Comparison of ENCODE assay signal across 8 cellular contexts in genomic region chr6:4021133-4021861, GRCh38. TPM values are rescaled to one million over a fixed set of nuclear protein-coding genes. Genes with fewer than 3 reads are reported as not detected.
DNase-seq lines count a peak whose midpoint lies in the region; TF ChIP-seq lines count a peak whose summit lies in the region.

No MANE protein-coding gene starts in this region.

- peak overlapping the region; percentile 84 for H3K27ac ChIP-seq in SK-N-MC

- H3K36me3 ChIP-seq in GM06990 (ENCODE audit: control insufficient read depth, insufficient read depth, low read length) (no peaks in the 10 kb centered on the region), SK-N-MC (ENCODE audit: insufficient read depth, low read length) (peaks cover 23% of the 10 kb centered on the region)

- H3K4me1 Mint-ChIP-seq in HFFc6 (ENCODE audit: low read depth), result peaks cover 48% of the 10 kb centered on the region
- H3K4me1 Mint-ChIP-seq in activated naive CD4-positive, alpha-beta T cell treated with anti-CD3 and anti-CD28 coated beads, Interleukin-2, amount 50 U/mL, for 24 hours, result peaks cover 69% of the 10 kb centered on the region

- peaks cover 5% of the 10 kb centered on the region for H3K27me3 Mint-ChIP-seq in HFFc6 (ENCODE audit: insufficient read depth)
- H3K27me3 Mint-ChIP-seq in activated naive CD4-positive, alpha-beta T cell treated with anti-CD3 and anti-CD28 coated beads, Interleukin-2, amount 50 U/mL, for 24 hours, result no peaks in the 10 kb centered on the region

- peaks cover 36% of the 10 kb centered on the region for H3K36me3 Mint-ChIP-seq in HFFc6 (ENCODE audit: low read depth)
- peaks cover 8% of the 10 kb centered on the region for H3K36me3 Mint-ChIP-seq in activated naive CD4-positive, alpha-beta T cell treated with anti-CD3 and anti-CD28 coated beads, Interleukin-2, amount 50 U/mL, for 24 hours

- peak overlapping the region; percentile 95 for H3K4me3 Mint-ChIP-seq in HFFc6
- H3K4me3 Mint-ChIP-seq in activated naive CD4-positive, alpha-beta T cell treated with anti-CD3 and anti-CD28 coated beads, Interleukin-2, amount 50 U/mL, for 24 hours, result peak overlapping the region; percentile 91

- H3K27me3 ChIP-seq in GM06990 (replicated peaks; ENCODE audit: control insufficient read depth, insufficient read depth, low read length), result no peaks in the 10 kb centered on the region

- H3K9me3 Mint-ChIP-seq in HFFc6, result no peaks in the 10 kb centered on the region
- H3K9me3 Mint-ChIP-seq in activated naive CD4-positive, alpha-beta T cell treated with anti-CD3 and anti-CD28 coated beads, Interleukin-2, amount 50 U/mL, for 24 hours, result no peaks in the 10 kb centered on the region

- peak overlapping the region; percentile 77 for H3K4me3 ChIP-seq in GM06990 (replicated peaks; ENCODE audit: low read depth, low read length)
- H3K4me3 ChIP-seq in SK-N-MC, result peak overlapping the region; percentile 95

- TF ChIP-seq CTCF in GM06990 (IDR thresholded peaks at IDR 0.05; ENCODE audit: insufficient read depth, low read length, poor library complexity, severe bottlenecking), result peak; percentile 31
- peak; percentile 56 for TF ChIP-seq CTCF in HFFc6 (IDR thresholded peaks at IDR 0.05)

- peak overlapping the region; percentile 99 for H3K27ac Mint-ChIP-seq in HFFc6
- H3K27ac Mint-ChIP-seq in activated naive CD4-positive, alpha-beta T cell treated with anti-CD3 and anti-CD28 coated beads, Interleukin-2, amount 50 U/mL, for 24 hours, result peak overlapping the region; percentile 99

- peak; percentile 90 for DNase-seq in GM06990 (ENCODE audit: extremely low read depth, insufficient read length)
- peak; percentile 96 for DNase-seq in HFFc6
- DNase-seq in NAMALWA (ENCODE audit: low spot score), result peak; percentile 90
- peak; percentile 81 for DNase-seq in SK-N-MC (ENCODE audit: low read depth, low spot score)
- peak; percentile 97 for DNase-seq in globus pallidus (ENCODE audit: low spot score)
- DNase-seq in non-pigmented ciliary epithelial cell (ENCODE audit: low read depth), result peak; percentile 78
- peak; percentile 98 for DNase-seq in superior temporal gyrus (ENCODE audit: extremely low spot score)

- H3K9ac ChIP-seq in SK-N-MC (ENCODE audit: insufficient read length), result peak overlapping the region; percentile 97

- H3K9me3 ChIP-seq in SK-N-MC (ENCODE audit: low read depth, low read length), result no peaks in the 10 kb centered on the region

RNA-seq across cellular contexts. Expression of gene FAM217A, which starts 57.6 kb away (rescaled TPM):
- not detected for total RNA-seq in HFFc6 (2021; fragmentation: NEBNext Ultra II Directional; extraction: Animal tissue kit (Norgen Biotek cat#: 25700))

Comparison
In these comparisons a context has a peak if more than half of its experiments do, and no peak if none do; other contexts are left out.
1. Peak in every context shown above with its lines: DNase-seq, H3K4me3 ChIP-seq and H3K27ac ChIP-seq.